ENCODE assay signal across 8 cellular contexts in the genomic region with DNA sequence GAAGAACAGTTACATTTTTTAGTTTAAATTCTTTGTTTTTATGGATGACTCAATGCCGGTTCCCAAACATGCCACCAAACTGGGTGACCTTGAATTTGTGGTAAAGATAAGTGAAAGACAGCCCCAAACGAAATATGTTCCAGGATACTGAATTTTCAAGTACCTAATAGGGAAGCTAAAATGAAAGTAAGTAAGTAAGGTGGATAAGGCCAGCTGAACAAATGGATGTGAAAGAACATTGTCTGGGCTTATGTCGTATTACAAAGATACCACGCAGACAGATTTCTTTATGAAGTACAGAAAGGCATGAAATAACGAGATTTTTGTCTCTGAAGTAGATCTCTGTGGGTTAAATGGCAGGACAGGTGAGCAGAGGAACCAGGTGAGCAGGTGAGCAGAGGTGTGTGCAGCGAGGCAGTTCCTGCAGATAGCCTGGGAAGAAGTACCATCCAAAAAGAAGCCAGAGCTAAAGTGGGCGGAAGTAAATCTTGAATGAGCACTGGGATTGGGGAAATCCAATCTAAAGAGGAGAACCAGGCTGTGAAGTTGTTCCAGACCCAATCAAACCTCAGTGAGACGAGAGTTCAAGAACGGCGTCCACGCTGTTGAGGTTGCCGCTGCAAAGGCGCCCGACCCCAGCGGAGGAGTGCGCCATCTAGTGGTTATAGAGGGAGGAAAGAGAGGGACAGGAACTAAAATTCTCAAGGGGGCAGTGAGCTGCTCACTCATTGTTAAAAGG. TPM values are rescaled to one million over a fixed set of nuclear protein-coding genes. Genes with fewer than 3 reads are reported as not detected.
DNase-seq lines count a peak whose midpoint lies in the region; ATAC-seq, FAIRE-seq and TF ChIP-seq lines count a peak whose summit lies in the region.

No MANE protein-coding gene starts in this region.

- POLR2A ChIA-PET in A549 (lab: Yijun Ruan, JAX), result no interaction called here

- H3K27me3 ChIP-seq in WERI-Rb-1 (ENCODE audit: insufficient read depth, low read depth, severe bottlenecking), result no peaks in the 10 kb centered on the region
- H3K27me3 ChIP-seq in breast epithelium, result no peaks in the 10 kb centered on the region

- no peak for TF ChIP-seq EP300 in A549 (IDR thresholded peaks at IDR 0.05)

- WGBS in A549 (ENCODE audit: missing lambda C conversion rate), result 23% methylated on average over 16 of the region's 16 CpGs

- ATAC-seq in A549, result peak; percentile 89 to 98
- ATAC-seq in GM18511 (IDR thresholded peaks at IDR 0.05; ENCODE audit: unreplicated experiment), result peak; percentile 95
- peak; percentile 95 for ATAC-seq in HG02981 (IDR thresholded peaks at IDR 0.05; ENCODE audit: unreplicated experiment)

- H3K4me1 ChIP-seq in A549 (no peaks in the 10 kb centered on the region), breast epithelium (no peaks in the 10 kb centered on the region)

- H3K27ac ChIP-seq in A549 (no peak overlapping the region), WERI-Rb-1 (no peak overlapping the region), breast epithelium (peak overlapping the region; percentile 10 to 53)

- FAIRE-seq in A549 (lab: Jason Lieb, UNC), result no peak

- H3K36me3 ChIP-seq in WERI-Rb-1 (no peaks in the 10 kb centered on the region), breast epithelium (no peaks in the 10 kb centered on the region)

- no peak overlapping the region for H3K4me3 ChIP-seq in A549
- H3K4me3 ChIP-seq in WERI-Rb-1 (ENCODE audit: low read depth, low read length), result no peak overlapping the region
- H3K4me3 ChIP-seq in breast epithelium, result peak overlapping the region in 2 of 3 donors; percentile 44 to 61

- TF ChIP-seq POLR2A in A549 (IDR thresholded peaks at IDR 0.05; ENCODE audit: low read length), result no peak
- no peak for TF ChIP-seq POLR2A in breast epithelium (IDR thresholded peaks at IDR 0.05)

- intact Hi-C loops in breast epithelium (cut with DNase I; ENCODE audit: low total_unique reads), result no loop called here

- H3K9me3 ChIP-seq in A549 (no peaks in the 10 kb centered on the region), WERI-Rb-1 (ENCODE audit: severe bottlenecking) (no peaks in the 10 kb centered on the region), breast epithelium (no peaks in the 10 kb centered on the region)

- peak; percentile 61 to 69 for TF ChIP-seq RAD21 in A549 (conservative IDR thresholded peaks at IDR 0.05 in 1 of 2, IDR thresholded peaks at IDR 0.05 in 1 of 2)

- CTCF ChIA-PET in A549 (lab: Yijun Ruan, JAX), result interaction anchor here (0.7 to 5.5 kb wide), 55 partner anchors 10 to 1383 kb away, joined by 3 to 77 read pairs (median 4); a partner anchor contains a TSS

- peak; percentile 64 to 71 for DNase-seq in A549 (ENCODE audit: low read depth in 1 of 2, low spot score in 1 of 2)
- peak; percentile 85 for DNase-seq in NCI-H2107 (lab: John Stamatoyannopoulos, UW)
- peak; percentile 37 for DNase-seq in WERI-Rb-1
- DNase-seq in breast epithelium (ENCODE audit: low spot score in 2 of 2), result peak; percentile 47 to 69
- DNase-seq in left kidney (ENCODE audit: low read depth, low spot score), result peak; percentile 81
- peak; percentile 50 to 55 for DNase-seq in stimulated activated CD4-positive, alpha-beta T cell treated with anti-CD3 and anti-CD28 coated beads, Interleukin-4, amount 100 ng/mL, for 48 hours (ENCODE audit: low read depth in 2 of 2)

- TF ChIP-seq CTCF in A549 (IDR thresholded peaks at IDR 0.05) (peak; percentile 89), WERI-Rb-1 (IDR thresholded peaks at IDR 0.05; ENCODE audit: low read depth, low read length) (peak; percentile 62), breast epithelium (IDR thresholded peaks at IDR 0.05) (peak; percentile 69 to 83 (median 73))

- H3K4me2 ChIP-seq in A549, result peak overlapping the region; percentile 72

TF ChIP-seq in A549, 52 proteins besides CTCF, POLR2A, EP300 and RAD21:
- TF ChIP-seq SMC3 (IDR thresholded peaks at IDR 0.05) (peak; percentile 71), PHF8 (IDR thresholded peaks at IDR 0.05; ENCODE audit: borderline replicate concordance, low read depth) (no peak)
- TF ChIP-seq, protein P1, sequence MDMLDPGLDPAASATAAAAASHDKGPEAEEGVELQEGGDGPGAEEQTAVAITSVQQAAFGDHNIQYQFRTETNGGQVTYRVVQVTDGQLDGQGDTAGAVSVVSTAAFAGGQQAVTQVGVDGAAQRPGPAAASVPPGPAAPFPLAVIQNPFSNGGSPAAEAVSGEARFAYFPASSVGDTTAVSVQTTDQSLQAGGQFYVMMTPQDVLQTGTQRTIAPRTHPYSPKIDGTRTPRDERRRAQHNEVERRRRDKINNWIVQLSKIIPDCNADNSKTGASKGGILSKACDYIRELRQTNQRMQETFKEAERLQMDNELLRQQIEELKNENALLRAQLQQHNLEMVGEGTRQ (IDR thresholded peaks at IDR 0.05), result no peak

RNA-seq across cellular contexts. Expression of a gene that starts 19.6 kb away (rescaled TPM):
- 1.3 and 1.8 TPM in 2 replicates for polyA plus RNA-seq in A549 (2011; rRNA removed)
- polyA plus RNA-seq in A549 (2012; cell fraction: cytosol; rRNA removed), result 0.04 and 0.24 TPM in 2 replicates
- polyA plus RNA-seq in A549 (2012; cell fraction: nucleus; rRNA removed), result 0.40 and 1.1 TPM in 2 replicates
- polyA plus RNA-seq in A549 (2017; fragmentation: RNase III; extraction: RNeasy Plus Mini Kit Qiagen cat#74134 plus additional on column Dnase treatment), result 0.22 to 0.46 TPM (median 0.34 TPM) in 3 replicates
- 1.5 and 2.3 TPM in 2 replicates for polyA minus RNA-seq in A549 (2011; rRNA and poly(A)+ RNA removed)
- 10 to 100 TPM; 11.5 to 33.5 (median 16.5) TPM for total RNA-seq in breast epithelium

Comparison
In these comparisons a context has a peak if more than half of its experiments do, and no peak if none do; other contexts are left out.
1. H3K27ac ChIP-seq: peak in breast epithelium (2 of 2); none in A549 (0 of 2) and WERI-Rb-1 (single experiment).
2. H3K4me3 ChIP-seq: peak in breast epithelium (2 of 3); none in A549 (single experiment) and WERI-Rb-1 (single experiment).
3. Peak in every context shown above with its lines, with median percentiles within 50 percentile points of each other: ATAC-seq, DNase-seq and CTCF ChIP-seq.